In the genomic region with DNA sequence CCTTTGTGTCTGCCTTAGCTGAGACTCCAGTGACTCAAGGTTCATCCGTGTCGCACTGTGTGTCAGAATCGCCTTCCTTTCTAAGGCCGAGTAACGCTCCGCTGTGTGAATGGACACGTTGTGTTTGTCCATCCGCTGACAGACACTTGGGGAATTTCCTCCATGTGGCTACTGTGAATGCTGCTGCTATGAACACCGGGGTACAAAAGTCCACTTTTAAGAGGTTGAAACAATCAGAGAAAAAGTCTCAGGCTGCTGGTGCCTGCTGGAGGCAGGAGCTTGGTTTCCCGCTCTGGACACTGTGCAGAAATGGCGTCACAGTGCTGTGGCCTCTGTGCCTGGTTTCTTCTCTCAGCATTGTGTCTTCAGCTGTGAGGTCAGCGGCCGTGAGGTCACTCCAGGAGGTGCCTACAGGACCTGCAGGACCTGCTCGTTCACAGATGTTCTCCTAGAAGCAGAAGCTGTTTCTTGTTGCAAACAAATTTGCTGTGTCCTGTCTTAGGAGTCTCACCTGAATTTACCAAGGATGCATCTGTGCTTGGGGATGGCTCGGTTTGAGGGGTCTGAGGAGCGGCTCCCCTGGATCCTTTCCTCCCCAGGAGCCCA, we compare ENCODE assay signal across 1 cellular context.
A peak's percentile ranks its signal among the peaks of the same experiment; 100 is the strongest.
TF ChIP-seq lines count a peak whose summit lies in the region.

No MANE protein-coding gene starts in this region.

TF ChIP-seq in HepG2, 621 proteins besides CTCF, POLR2A, EP300 and RAD21 (continued from another document and continues in another):
- TF ChIP-seq RBM39 (IDR thresholded peaks at IDR 0.05; ENCODE audit: low read depth, low read length, poor library complexity, severe bottlenecking) (no peak), ZNF296 (CRISPR knock-in tag; conservative IDR thresholded peaks at IDR 0.05) (no peak), ZNF773 (CRISPR knock-in tag; IDR thresholded peaks at IDR 0.05; ENCODE audit: borderline replicate concordance) (no peak), CREM (IDR thresholded peaks at IDR 0.05) (peak; percentile 71), CREM (CRISPR knock-in tag; IDR thresholded peaks at IDR 0.05) (no peak), ZFP36 (IDR thresholded peaks at IDR 0.05; ENCODE audit: borderline replicate concordance, low read depth, low read length, partially characterized antibody) (no peak), ZHX1 (CRISPR knock-in tag; IDR thresholded peaks at IDR 0.05; ENCODE audit: low read depth) (0 out of 2 replicates have a peak, but pooled peaks have one; percentile 56), REL (CRISPR knock-in tag; conservative IDR thresholded peaks at IDR 0.05) (no peak), PITX1 (CRISPR knock-in tag; IDR thresholded peaks at IDR 0.05) (no peak), HMGXB3 (CRISPR knock-in tag; IDR thresholded peaks at IDR 0.05; ENCODE audit: borderline replicate concordance) (0 out of 2 replicates have a peak, but pooled peaks have one; percentile 24), XBP1 (CRISPR knock-in tag; IDR thresholded peaks at IDR 0.05) (no peak), ZNF317 (CRISPR knock-in tag; IDR thresholded peaks at IDR 0.05) (peak; percentile 48; the same call in 1 of the 2 replicates), STAG1 (CRISPR knock-in tag; IDR thresholded peaks at IDR 0.05) (no peak), PCBP1 (IDR thresholded peaks at IDR 0.05; ENCODE audit: borderline replicate concordance, low read depth, low read length) (no peak), NR2F2 (IDR thresholded peaks at IDR 0.05; ENCODE audit: borderline replicate concordance, low read depth) (no peak), PRMT3 (CRISPR knock-in tag; IDR thresholded peaks at IDR 0.05; ENCODE audit: borderline replicate concordance, low read depth) (no peak), ZNF414 (CRISPR knock-in tag; IDR thresholded peaks at IDR 0.05) (no peak), MED13 (CRISPR knock-in tag; IDR thresholded peaks at IDR 0.05) (0 out of 2 replicates have a peak, but pooled peaks have one; percentile 20), ZNF468 (CRISPR knock-in tag; IDR thresholded peaks at IDR 0.05) (no peak), BORCS8-MEF2B (CRISPR knock-in tag; IDR thresholded peaks at IDR 0.05) (no peak), MED1 (CRISPR knock-in tag; IDR thresholded peaks at IDR 0.05) (peak; percentile 87), ZNF12 (CRISPR knock-in tag; IDR thresholded peaks at IDR 0.05) (peak; percentile 77), IRX3 (CRISPR knock-in tag; IDR thresholded peaks at IDR 0.05; ENCODE audit: borderline replicate concordance, low read depth) (no peak), IRF2 (CRISPR knock-in tag; IDR thresholded peaks at IDR 0.05) (peak; percentile 60), SRSF4 (IDR thresholded peaks at IDR 0.05; ENCODE audit: low read depth, low read length, poor library complexity, severe bottlenecking) (no peak), SMAD1 (CRISPR knock-in tag; IDR thresholded peaks at IDR 0.05; ENCODE audit: borderline replicate concordance, low read depth) (no peak), SP4 (CRISPR knock-in tag; IDR thresholded peaks at IDR 0.05) (0 out of 2 replicates have a peak, but pooled peaks have one; percentile 13), KIAA2018 (CRISPR knock-in tag; IDR thresholded peaks at IDR 0.05; ENCODE audit: borderline replicate concordance) (no peak; the same call in 1 of the 2 replicates), MAF1 (CRISPR knock-in tag; IDR thresholded peaks at IDR 0.05; ENCODE audit: borderline replicate concordance) (no peak), ZNF605 (CRISPR knock-in tag; IDR thresholded peaks at IDR 0.05) (peak; percentile 52; the same call in 1 of the 2 replicates), SRSF1 (optimal IDR thresholded peaks at IDR 0.05; ENCODE audit: low read depth, low read length) (no peak), SAFB2 (CRISPR knock-in tag; IDR thresholded peaks at IDR 0.05; ENCODE audit: borderline replicate concordance, low read depth) (no peak), ZNF879 (CRISPR knock-in tag; IDR thresholded peaks at IDR 0.05) (no peak), ZNF354B (CRISPR knock-in tag; IDR thresholded peaks at IDR 0.05) (no peak), ZNF274 (CRISPR knock-in tag; IDR thresholded peaks at IDR 0.05) (peak; percentile 58; the same call in 1 of the 2 replicates), MEIS1 (CRISPR knock-in tag; IDR thresholded peaks at IDR 0.05; ENCODE audit: borderline replicate concordance) (no peak), MEIS2 (CRISPR knock-in tag; IDR thresholded peaks at IDR 0.05) (no peak), ZNF790 (CRISPR knock-in tag; IDR thresholded peaks at IDR 0.05; ENCODE audit: borderline replicate concordance) (no peak)
- TF ChIP-seq, protein P1, sequence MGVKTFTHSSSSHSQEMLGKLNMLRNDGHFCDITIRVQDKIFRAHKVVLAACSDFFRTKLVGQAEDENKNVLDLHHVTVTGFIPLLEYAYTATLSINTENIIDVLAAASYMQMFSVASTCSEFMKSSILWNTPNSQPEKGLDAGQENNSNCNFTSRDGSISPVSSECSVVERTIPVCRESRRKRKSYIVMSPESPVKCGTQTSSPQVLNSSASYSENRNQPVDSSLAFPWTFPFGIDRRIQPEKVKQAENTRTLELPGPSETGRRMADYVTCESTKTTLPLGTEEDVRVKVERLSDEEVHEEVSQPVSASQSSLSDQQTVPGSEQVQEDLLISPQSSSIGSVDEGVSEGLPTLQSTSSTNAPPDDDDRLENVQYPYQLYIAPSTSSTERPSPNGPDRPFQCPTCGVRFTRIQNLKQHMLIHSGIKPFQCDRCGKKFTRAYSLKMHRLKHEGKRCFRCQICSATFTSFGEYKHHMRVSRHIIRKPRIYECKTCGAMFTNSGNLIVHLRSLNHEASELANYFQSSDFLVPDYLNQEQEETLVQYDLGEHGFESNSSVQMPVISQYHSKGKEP (CRISPR knock-in tag; IDR thresholded peaks at IDR 0.05): no peak
- TF ChIP-seq, protein P2, sequence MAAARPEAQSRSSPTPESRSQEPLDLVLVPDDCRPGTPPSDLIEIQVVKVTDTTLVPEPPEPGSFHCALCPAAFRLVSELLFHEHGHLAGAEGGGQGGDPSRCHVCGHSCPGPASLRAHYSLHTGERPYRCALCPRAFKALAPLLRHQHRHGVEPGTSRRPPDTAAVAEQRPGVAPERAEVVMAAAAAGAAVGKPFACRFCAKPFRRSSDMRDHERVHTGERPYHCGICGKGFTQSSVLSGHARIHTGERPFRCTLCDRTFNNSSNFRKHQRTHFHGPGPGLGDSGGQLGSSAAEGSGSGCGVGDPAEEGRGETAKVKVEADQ (CRISPR knock-in tag; IDR thresholded peaks at IDR 0.05; ENCODE audit: borderline replicate concordance): no peak
